1 cellular context compared by ENCODE assay signal in the genomic region with DNA sequence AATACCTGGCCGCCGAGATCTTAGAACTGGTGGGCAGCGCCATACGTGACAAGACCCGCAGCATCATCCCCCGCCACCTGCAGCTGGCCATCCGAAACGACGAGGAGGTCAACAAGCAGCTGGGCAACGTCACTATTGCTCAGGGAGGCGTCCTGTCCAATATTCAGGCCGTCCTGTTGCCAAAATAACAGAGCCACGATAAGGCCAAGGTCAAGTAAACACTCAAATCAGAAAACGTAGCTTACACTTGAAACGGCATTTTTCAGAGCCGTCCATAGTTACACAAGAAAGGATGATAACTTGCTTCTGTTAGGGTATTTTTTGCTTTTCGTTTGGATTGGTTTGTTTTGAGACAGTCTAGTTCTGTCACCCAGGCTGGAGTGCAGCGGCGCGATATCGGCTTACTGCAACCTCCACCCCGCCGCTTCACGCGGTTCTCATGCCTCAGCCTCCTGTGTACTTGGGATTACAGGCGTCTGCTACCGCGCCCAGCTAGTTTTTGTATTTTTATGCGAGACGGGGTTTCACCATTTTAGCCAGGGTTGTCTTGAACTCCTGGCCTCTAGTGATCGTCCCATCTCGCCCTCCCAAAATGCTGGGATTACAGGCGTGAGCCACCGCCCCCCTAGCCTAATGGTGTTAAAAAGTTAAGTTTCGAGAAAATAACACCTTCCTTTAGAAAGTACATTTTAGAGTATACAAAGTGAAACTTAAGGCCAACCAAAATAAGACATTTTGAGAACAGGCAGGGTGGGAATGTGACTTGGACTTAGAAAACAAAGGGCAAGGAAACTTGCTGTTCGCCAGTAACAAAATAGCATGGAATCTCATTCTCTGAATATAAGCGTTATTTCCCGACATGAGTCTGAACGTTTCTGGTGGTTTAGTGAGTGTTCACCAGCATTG.
TF ChIP-seq lines count a peak whose summit lies in the region.

No MANE protein-coding gene starts in this region.

TF ChIP-seq in SK-N-SH, 30 proteins besides CTCF, POLR2A, EP300 and RAD21 (continued from another document):
- TF ChIP-seq SIN3A (IDR thresholded peaks at IDR 0.05; ENCODE audit: borderline replicate concordance, low read depth, low read length), result no peak
- no peak for TF ChIP-seq FOSL2 (IDR thresholded peaks at IDR 0.05; ENCODE audit: borderline replicate concordance, low read depth)
TF ChIP-seq in SK-N-SH: peak in this region for 3.
